In the genomic region with DNA sequence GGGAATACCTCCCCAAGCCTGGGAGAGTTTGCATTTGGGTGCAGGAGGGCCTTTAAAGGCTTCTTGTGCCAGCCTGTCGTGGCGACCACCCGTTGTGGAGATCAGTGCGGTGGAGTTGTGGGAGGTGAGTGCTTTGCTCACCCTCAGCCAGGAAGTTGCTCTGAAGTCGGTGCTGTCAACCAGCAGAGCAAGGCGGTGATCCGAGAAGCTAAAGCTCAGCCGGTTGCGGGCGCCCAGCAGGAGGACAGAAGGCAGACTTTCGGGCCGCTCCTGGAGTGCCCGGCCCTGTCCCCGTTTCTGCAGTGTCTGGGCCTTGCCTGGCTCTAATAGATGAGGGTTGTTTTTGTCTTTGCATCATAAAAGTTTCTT, we compare ENCODE assay signal across 8 cellular contexts. TPM values are rescaled to one million over a fixed set of nuclear protein-coding genes. Genes with fewer than 3 reads are reported as not detected.
DNase-seq lines count a peak whose midpoint lies in the region; ATAC-seq, FAIRE-seq and TF ChIP-seq lines count a peak whose summit lies in the region.

No MANE protein-coding gene starts in this region.

- dilution Hi-C loops in keratinocyte (cut with MboI; ENCODE audit: extremely low pct_ligation_motif_present, low sequenced_read_pairs): no loop called here

- peaks cover 25% of the 10 kb centered on the region for H3K36me3 Mint-ChIP-seq in stimulated activated naive CD8-positive, alpha-beta T cell treated with anti-CD3 and anti-CD28 coated beads, Interleukin-15, Interleukin-2, amounts not matched to agents 100 ng/mL and 50 ng/mL, for 24 hours (ENCODE audit: low read depth)
- H3K36me3 Mint-ChIP-seq in activated naive CD4-positive, alpha-beta T cell treated with anti-CD3 and anti-CD28 coated beads, Interleukin-2, amount 10 ng/mL, durations not matched to agents 7 days and 5 days: peaks cover 28% of the 10 kb centered on the region

- DNase-seq in stimulated activated naive CD8-positive, alpha-beta T cell treated with anti-CD3 and anti-CD28 coated beads, Interleukin-15, Interleukin-2, amounts not matched to agents 100 U/mL and 50 U/mL, for 24 hours: no peak
- DNase-seq in activated naive CD4-positive, alpha-beta T cell treated with anti-CD3 and anti-CD28 coated beads, Interleukin-2, amount 10 ng/mL, durations not matched to agents 7 days and 5 days: peak; percentile 69
- DNase-seq in keratinocyte (ENCODE audit: low read depth, low spot score): no peak
- no peak for DNase-seq in suprapubic skin (ENCODE audit: low spot score in 2 of 2)
- DNase-seq in OCI-M1 (lab: John Stamatoyannopoulos, UW): no peak
- no peak for DNase-seq in iPS-NIHi11 (ENCODE audit: low spot score)

- no peaks in the 10 kb centered on the region for H3K9me3 ChIP-seq in keratinocyte (ENCODE audit: control insufficient read depth, low read depth, low read length)
- H3K9me3 ChIP-seq in suprapubic skin: no peaks in the 10 kb centered on the region

- peak overlapping the region; percentile 80 for H3K9ac ChIP-seq in keratinocyte (ENCODE audit: control insufficient read depth, extremely low read depth, insufficient read depth, low read length)

- peak overlapping the region; percentile 79 to 90 (median 89) for H3K4me3 ChIP-seq in keratinocyte (ENCODE audit: control insufficient read depth in 2 of 3, extremely low read depth in 1 of 3, insufficient read depth in 2 of 3, low read depth in 1 of 3, low read length in 3 of 3)
- H3K4me3 ChIP-seq in suprapubic skin: peak overlapping the region; percentile 82

- H3K27me3 ChIP-seq in keratinocyte (ENCODE audit: control insufficient read depth, extremely low read depth, insufficient read depth, low read length) (no peaks in the 10 kb centered on the region), suprapubic skin (no peaks in the 10 kb centered on the region)

- H2AFZ ChIP-seq in keratinocyte (ENCODE audit: control insufficient read depth, low read length): no peak overlapping the region

- peaks cover 39% of the 10 kb centered on the region for H3K4me1 Mint-ChIP-seq in stimulated activated naive CD8-positive, alpha-beta T cell treated with anti-CD3 and anti-CD28 coated beads, Interleukin-15, Interleukin-2, amounts not matched to agents 100 ng/mL and 50 ng/mL, for 24 hours (ENCODE audit: low read depth)
- H3K4me1 Mint-ChIP-seq in activated naive CD4-positive, alpha-beta T cell treated with anti-CD3 and anti-CD28 coated beads, Interleukin-2, amount 10 ng/mL, durations not matched to agents 7 days and 5 days: peaks cover 47% of the 10 kb centered on the region

- no peak for TF ChIP-seq EP300 in suprapubic skin (IDR thresholded peaks at IDR 0.05)

- peaks cover 34% of the 10 kb centered on the region for H4K20me1 ChIP-seq in keratinocyte (ENCODE audit: control insufficient read depth, extremely low read depth, insufficient read depth, low read length)

- CTCF ChIA-PET in activated naive CD4-positive, alpha-beta T cell treated with anti-CD3 and anti-CD28 coated beads, Interleukin-2, amount 10 ng/mL, durations not matched to agents 7 days and 5 days (lab: Charles Lee): no interaction called here

- no peaks in the 10 kb centered on the region for H3K9me1 ChIP-seq in keratinocyte (ENCODE audit: control insufficient read depth, extremely low read depth, insufficient read depth, low read length)

- 0% methylated on average over 13 of the region's 14 CpGs for WGBS in suprapubic skin

- H3K79me2 ChIP-seq in keratinocyte (ENCODE audit: control insufficient read depth, insufficient read depth, low read length): peaks cover 61% of the 10 kb centered on the region

- peak overlapping the region; percentile 99 for H3K4me3 Mint-ChIP-seq in stimulated activated naive CD8-positive, alpha-beta T cell treated with anti-CD3 and anti-CD28 coated beads, Interleukin-15, Interleukin-2, amounts not matched to agents 100 ng/mL and 50 ng/mL, for 24 hours
- peak overlapping the region; percentile 97 for H3K4me3 Mint-ChIP-seq in activated naive CD4-positive, alpha-beta T cell treated with anti-CD3 and anti-CD28 coated beads, Interleukin-2, amount 10 ng/mL, durations not matched to agents 7 days and 5 days

- no peak for FAIRE-seq in keratinocyte (lab: Jason Lieb, UNC)

- no peaks in the 10 kb centered on the region for H3K27me3 Mint-ChIP-seq in stimulated activated naive CD8-positive, alpha-beta T cell treated with anti-CD3 and anti-CD28 coated beads, Interleukin-15, Interleukin-2, amounts not matched to agents 100 ng/mL and 50 ng/mL, for 24 hours
- H3K27me3 Mint-ChIP-seq in activated naive CD4-positive, alpha-beta T cell treated with anti-CD3 and anti-CD28 coated beads, Interleukin-2, amount 10 ng/mL, durations not matched to agents 7 days and 5 days: no peaks in the 10 kb centered on the region

- H3K36me3 ChIP-seq in keratinocyte (ENCODE audit: control insufficient read depth in 2 of 2, extremely low read depth in 1 of 2, insufficient read depth in 2 of 2, low read length in 2 of 2): peaks cover 14 to 30% of the 10 kb centered on the region in 2 experiments
- H3K36me3 ChIP-seq in suprapubic skin: peaks cover 22% of the 10 kb centered on the region

- TF ChIP-seq CTCF in keratinocyte (optimal IDR thresholded peaks at IDR 0.05 in 1 of 3, IDR thresholded peaks at IDR 0.05 in 1 of 3, conservative IDR thresholded peaks at IDR 0.05 in 1 of 3; ENCODE audit: extremely low read depth in 1 of 3, insufficient read depth in 2 of 3, low read length in 3 of 3): no peak
- TF ChIP-seq CTCF in suprapubic skin (IDR thresholded peaks at IDR 0.05): no peak

- H3K4me1 ChIP-seq in keratinocyte (ENCODE audit: control insufficient read depth, extremely low read depth, insufficient read depth, low read length) (peaks cover 16% of the 10 kb centered on the region), suprapubic skin (peaks cover 32% of the 10 kb centered on the region)

- ATAC-seq in stimulated activated naive CD8-positive, alpha-beta T cell treated with anti-CD3 and anti-CD28 coated beads, Interleukin-15, Interleukin-2, amounts not matched to agents 100 U/mL and 50 U/mL, for 24 hours: no peak
- no peak for ATAC-seq in activated CD4-positive, CD25-positive, alpha-beta regulatory T cell treated with anti-CD3 and anti-CD28 coated beads, Interleukin-2, amount 50 U/mL, for 24 hours

- H3K9me3 Mint-ChIP-seq in stimulated activated naive CD8-positive, alpha-beta T cell treated with anti-CD3 and anti-CD28 coated beads, Interleukin-15, Interleukin-2, amounts not matched to agents 100 ng/mL and 50 ng/mL, for 24 hours: no peaks in the 10 kb centered on the region
- H3K9me3 Mint-ChIP-seq in activated naive CD4-positive, alpha-beta T cell treated with anti-CD3 and anti-CD28 coated beads, Interleukin-2, amount 10 ng/mL, durations not matched to agents 7 days and 5 days: no peaks in the 10 kb centered on the region

- H3K27ac Mint-ChIP-seq in stimulated activated naive CD8-positive, alpha-beta T cell treated with anti-CD3 and anti-CD28 coated beads, Interleukin-15, Interleukin-2, amounts not matched to agents 100 ng/mL and 50 ng/mL, for 24 hours: peak overlapping the region; percentile 98
- H3K27ac Mint-ChIP-seq in activated naive CD4-positive, alpha-beta T cell treated with anti-CD3 and anti-CD28 coated beads, Interleukin-2, amount 10 ng/mL, durations not matched to agents 7 days and 5 days: peak overlapping the region; percentile 93

- no peak for TF ChIP-seq POLR2A in suprapubic skin (IDR thresholded peaks at IDR 0.05)

- peak overlapping the region; percentile 77 for H3K4me2 ChIP-seq in keratinocyte (ENCODE audit: control insufficient read depth, extremely low read depth, insufficient read depth, low read depth, low read length)

- H3K27ac ChIP-seq in keratinocyte (ENCODE audit: control insufficient read depth, insufficient read depth, low read length) (peak overlapping the region; percentile 72), suprapubic skin (no peak overlapping the region)

RNA-seq across cellular contexts. Expression of gene UBE2I, which starts 1.4 kb away (rescaled TPM):
- polyA plus RNA-seq in keratinocyte: 72.8 to 157 TPM (median 139 TPM) in 3 replicates
- polyA plus RNA-seq in keratinocyte (2011; ENCODE audit: low read depth): 332 TPM
- 136 and 183 TPM in 2 replicates for polyA plus RNA-seq in keratinocyte (2011; cell fraction: cytosol; rRNA removed)
- 107 and 113 TPM in 2 replicates for polyA plus RNA-seq in keratinocyte (2011; cell fraction: nucleus; rRNA removed)
- 109 and 116 TPM in 2 replicates for polyA plus RNA-seq in keratinocyte (2012; ENCODE audit: low replicate concordance)
- polyA minus RNA-seq in keratinocyte: 37.7 to 67.5 TPM (median 54.1 TPM) in 3 replicates
- 50.6 TPM for polyA minus RNA-seq in keratinocyte (2011; cell fraction: cytosol; rRNA and poly(A)+ RNA removed)
- polyA minus RNA-seq in keratinocyte (2011; cell fraction: nucleus; rRNA and poly(A)+ RNA removed): 25.5 and 46.0 TPM in 2 replicates
- 100 to 1,000 TPM in 3 of 4 donors, 10 to 100 TPM in 1; 72.0 to 165 (median 107) TPM for total RNA-seq in suprapubic skin

RNA-seq across cellular contexts. Expression of gene BAIAP3, which starts 22.6 kb away (rescaled TPM):
- polyA plus RNA-seq in keratinocyte: 0.09 to 0.10 TPM in 2 of 3 replicates, not detected in the other
- not detected for polyA plus RNA-seq in keratinocyte (2011; ENCODE audit: low read depth)
- polyA plus RNA-seq in keratinocyte (2011; cell fraction: cytosol; rRNA removed): 0.04 TPM in 1 of 2 replicates, not detected in the other
- polyA plus RNA-seq in keratinocyte (2011; cell fraction: nucleus; rRNA removed): 0.06 and 0.36 TPM in 2 replicates
- 0.16 and 0.18 TPM in 2 replicates for polyA plus RNA-seq in keratinocyte (2012; ENCODE audit: low replicate concordance)
- not detected in 3 replicates for polyA minus RNA-seq in keratinocyte
- not detected for polyA minus RNA-seq in keratinocyte (2011; cell fraction: cytosol; rRNA and poly(A)+ RNA removed)
- polyA minus RNA-seq in keratinocyte (2011; cell fraction: nucleus; rRNA and poly(A)+ RNA removed): not detected in 2 replicates
- total RNA-seq in suprapubic skin: 1 to 10 TPM in 3 of 4 donors, under 1 TPM in 1; 0.87 to 6.2 (median 2.5) TPM

RNA-seq across cellular contexts. Expression of gene TSR3, which starts 40.9 kb away (rescaled TPM):
- polyA plus RNA-seq in keratinocyte: 33.0 to 49.0 TPM (median 40.8 TPM) in 3 replicates
- 15.8 TPM for polyA plus RNA-seq in keratinocyte (2011; ENCODE audit: low read depth)
- 22.6 and 56.4 TPM in 2 replicates for polyA plus RNA-seq in keratinocyte (2011; cell fraction: cytosol; rRNA removed)
- polyA plus RNA-seq in keratinocyte (2011; cell fraction: nucleus; rRNA removed): 22.1 and 23.5 TPM in 2 replicates
- polyA plus RNA-seq in keratinocyte (2012; ENCODE audit: low replicate concordance): 30.6 and 71.3 TPM in 2 replicates
- polyA minus RNA-seq in keratinocyte: 10.2 to 33.4 TPM (median 17.3 TPM) in 3 replicates
- 87.1 TPM for polyA minus RNA-seq in keratinocyte (2011; cell fraction: cytosol; rRNA and poly(A)+ RNA removed)
- polyA minus RNA-seq in keratinocyte (2011; cell fraction: nucleus; rRNA and poly(A)+ RNA removed): 11.6 and 12.7 TPM in 2 replicates
- total RNA-seq in suprapubic skin: 10 to 100 TPM; 48.5 to 70.2 (median 62.1) TPM

RNA-seq across cellular contexts. Expression of gene GNPTG, which starts 40.9 kb away (rescaled TPM):
- 30.9 to 68.7 TPM (median 30.9 TPM) in 3 replicates for polyA plus RNA-seq in keratinocyte
- 36.8 TPM for polyA plus RNA-seq in keratinocyte (2011; ENCODE audit: low read depth)
- polyA plus RNA-seq in keratinocyte (2011; cell fraction: cytosol; rRNA removed): 24.4 and 54.9 TPM in 2 replicates
- polyA plus RNA-seq in keratinocyte (2011; cell fraction: nucleus; rRNA removed): 76.6 and 95.0 TPM in 2 replicates
- polyA plus RNA-seq in keratinocyte (2012; ENCODE audit: low replicate concordance): 19.5 and 33.9 TPM in 2 replicates
- 12.4 to 24.9 TPM (median 16.7 TPM) in 3 replicates for polyA minus RNA-seq in keratinocyte
- polyA minus RNA-seq in keratinocyte (2011; cell fraction: cytosol; rRNA and poly(A)+ RNA removed): 38.9 TPM
- polyA minus RNA-seq in keratinocyte (2011; cell fraction: nucleus; rRNA and poly(A)+ RNA removed): 17.1 and 25.8 TPM in 2 replicates
- total RNA-seq in suprapubic skin: 10 to 100 TPM; 53.7 to 84.0 (median 69.5) TPM

RNA-seq across cellular contexts. Expression of gene TPSD1, which starts 54.9 kb away (rescaled TPM):
- polyA plus RNA-seq in keratinocyte: not detected in 3 replicates
- polyA plus RNA-seq in keratinocyte (2011; ENCODE audit: low read depth): not detected
- polyA plus RNA-seq in keratinocyte (2011; cell fraction: cytosol; rRNA removed): not detected in 2 replicates
- not detected in 2 replicates for polyA plus RNA-seq in keratinocyte (2011; cell fraction: nucleus; rRNA removed)
- polyA plus RNA-seq in keratinocyte (2012; ENCODE audit: low replicate concordance): not detected in 2 replicates
- not detected in 3 replicates for polyA minus RNA-seq in keratinocyte
- not detected for polyA minus RNA-seq in keratinocyte (2011; cell fraction: cytosol; rRNA and poly(A)+ RNA removed)
- polyA minus RNA-seq in keratinocyte (2011; cell fraction: nucleus; rRNA and poly(A)+ RNA removed): not detected in 2 replicates
- 10 to 100 TPM in 1 of 4 donors, under 1 TPM in 2, not detected in 1; 0.38 to 11.6 (median 0.83) TPM for total RNA-seq in suprapubic skin
